In genomic region chr10:124058346-124059003, GRCh38 we compare ENCODE assay signal across 20 cellular contexts. TPM values are rescaled to one million over a fixed set of nuclear protein-coding genes. Genes with fewer than 3 reads are reported as not detected.
DNase-seq lines count a peak whose midpoint lies in the region; ATAC-seq, FAIRE-seq and TF ChIP-seq lines count a peak whose summit lies in the region.
"Had no signal": no experiment of that assay in that cellular context is flagged by ENCODE, and none has a peak within 500 bp of the region (broad histone marks: within the 10 kb centered on the region; RNA-seq: fewer than 3 reads in every experiment).

No MANE protein-coding gene starts in this region.

- H3K27me3 Mint-ChIP-seq in astrocyte (ENCODE audit: low read depth, unreplicated experiment) = peaks cover 6% of the 10 kb centered on the region

- no peaks in the 10 kb centered on the region for H3K27me3 ChIP-seq in BLaER1 treated with 17β-estradiol and CSF1 and Interleukin-3, amounts not matched to agents 10 nM and 100 nM
- H3K27me3 ChIP-seq in astrocyte (ENCODE audit: insufficient read depth, low read length) = peaks cover 3% of the 10 kb centered on the region

- H3K36me3 ChIP-seq in BLaER1 treated with 17β-estradiol and CSF1 and Interleukin-3, amounts not matched to agents 10 nM and 100 nM = peaks cover 56 to 93% (median 84%) of the 10 kb centered on the region in 11 experiments
- no peaks in the 10 kb centered on the region for H3K36me3 ChIP-seq in astrocyte (ENCODE audit: insufficient read depth, low read length)

- H3K9me3 ChIP-seq in BLaER1 treated with 17β-estradiol and CSF1 and Interleukin-3, amounts not matched to agents 10 nM and 100 nM (replicated peaks in 1 of 11) = peaks cover 0 to 20% (median 0%) of the 10 kb centered on the region in 11 experiments; a peak in 10 of 22 replicates
- H3K9me3 ChIP-seq in astrocyte (ENCODE audit: insufficient read depth, low read depth, low read length) = no peaks in the 10 kb centered on the region
- H3K9me3 ChIP-seq: A549 had no signal

- intact Hi-C loops in posterior vena cava (cut with DNase I) = no loop called here

- peak overlapping the region in 9 of 11 experiments; percentile 16 to 87 (median 60); a peak in 16 of 22 replicates for H3K4me2 ChIP-seq in BLaER1 treated with 17β-estradiol and CSF1 and Interleukin-3, amounts not matched to agents 10 nM and 100 nM
- no peak overlapping the region for H3K4me2 ChIP-seq in astrocyte (ENCODE audit: low read length)
- H3K4me2 ChIP-seq: A549 had no signal

- H3K79me2 ChIP-seq in astrocyte (ENCODE audit: insufficient read depth, low read length) = no peaks in the 10 kb centered on the region

- TF ChIP-seq CTCF in astrocyte (IDR thresholded peaks at IDR 0.05; ENCODE audit: insufficient read depth, low read depth, low read length) = no peak
- TF ChIP-seq CTCF in fibroblast of mammary gland (conservative IDR thresholded peaks at IDR 0.05; ENCODE audit: control insufficient read depth, insufficient read depth, low read depth, low read length) = no peak

- H3K4me3 Mint-ChIP-seq in astrocyte (ENCODE audit: unreplicated experiment) = no peak overlapping the region
- H3K4me3 Mint-ChIP-seq: CD14-positive monocyte had no signal

- peaks cover 82 to 100% (median 92%) of the 10 kb centered on the region in 10 experiments for H3K4me1 ChIP-seq in BLaER1 treated with 17β-estradiol and CSF1 and Interleukin-3, amounts not matched to agents 10 nM and 100 nM
- H3K4me1 ChIP-seq in astrocyte (ENCODE audit: insufficient read depth, low read length) = peaks cover 3% of the 10 kb centered on the region

- no peak for FAIRE-seq in astrocyte (lab: Jason Lieb, UNC)
- FAIRE-seq: A549 had no signal

- peak overlapping the region in 4 of 11 experiments; percentile 5 to 19 (median 13); a peak in 2 of 22 replicates for H3K9ac ChIP-seq in BLaER1 treated with 17β-estradiol and CSF1 and Interleukin-3, amounts not matched to agents 10 nM and 100 nM
- H3K9ac ChIP-seq in astrocyte (ENCODE audit: low read length) = no peak overlapping the region
- H3K9ac ChIP-seq: GM23248 had no signal

- peak overlapping the region; percentile 38 for H3K27ac Mint-ChIP-seq in astrocyte (ENCODE audit: unreplicated experiment)
- H3K27ac Mint-ChIP-seq in activated naive CD4-positive, alpha-beta T cell treated with anti-CD3 and anti-CD28 coated beads, Interleukin-2, amount 50 U/mL, for 72 hours = no peak overlapping the region

- H3K9me3 Mint-ChIP-seq in astrocyte (ENCODE audit: unreplicated experiment) = no peaks in the 10 kb centered on the region
- H3K9me3 Mint-ChIP-seq in activated naive CD4-positive, alpha-beta T cell treated with anti-CD3 and anti-CD28 coated beads, Interleukin-2, amount 50 U/mL, for 72 hours = no peaks in the 10 kb centered on the region
- H3K9me3 Mint-ChIP-seq: CD14-positive monocyte had no signal

- no peak for ATAC-seq in activated naive CD4-positive, alpha-beta T cell treated with anti-CD3 and anti-CD28 coated beads, Interleukin-2, amount 50 U/mL, for 72 hours
- ATAC-seq: A549 had no signal

- peaks cover 27 to 100% (median 87%) of the 10 kb centered on the region in 11 experiments; a peak in 19 of 22 replicates for H4K20me1 ChIP-seq in BLaER1 treated with 17β-estradiol and CSF1 and Interleukin-3, amounts not matched to agents 10 nM and 100 nM
- peaks cover 35% of the 10 kb centered on the region for H4K20me1 ChIP-seq in astrocyte (ENCODE audit: insufficient read depth, low read length)

- no peak overlapping the region for H2AFZ ChIP-seq in astrocyte (ENCODE audit: low read depth, low read length)
- H2AFZ ChIP-seq: GM23248 had no signal

- H3K4me3 ChIP-seq in BLaER1 treated with 17β-estradiol and CSF1 and Interleukin-3, amounts not matched to agents 10 nM and 100 nM = no peak overlapping the region
- H3K4me3 ChIP-seq in astrocyte (ENCODE audit: insufficient read depth, low read depth, low read length) = no peak overlapping the region
- no peak overlapping the region for H3K4me3 ChIP-seq in fibroblast of mammary gland (ENCODE audit: control insufficient read depth, low read depth, low read length)
- H3K4me3 ChIP-seq: A549, GM23248 had no signal

- DNase-seq in astrocyte (ENCODE audit: low read depth) (no peak), fibroblast of mammary gland (ENCODE audit: low read depth) (peak; percentile 35), posterior vena cava (ENCODE audit: low spot score) (peak; percentile 66), SHP77 treated with DMSO at 0.1 percent for 48 hours (lab: John Stamatoyannopoulos, UW) (no peak)
- DNase-seq in stimulated activated CD4-positive, alpha-beta T cell treated with anti-CD3 and anti-CD28 coated beads, Interleukin-4, amount 100 ng/mL, for 4 hours = no peak
- no peak for DNase-seq in activated naive CD4-positive, alpha-beta T cell treated with anti-CD3 and anti-CD28 coated beads, Interleukin-2, amount 50 U/mL, for 72 hours (ENCODE audit: low spot score in 2 of 2)
- DNase-seq: DMS79 treated with DMSO at 0.1 percent for 48 hours, GF-D8, GM23248, HCEC 1CT, KBM-7, MV-4-11, NCI-H2107, NCI-H2227 treated with DMSO at 0.1 percent for 48 hours, NCI-H524, NCI-H82 had no signal

- H3K4me1 Mint-ChIP-seq in astrocyte (ENCODE audit: low read depth, unreplicated experiment) = peaks cover 4% of the 10 kb centered on the region

- peak overlapping the region in 7 of 11 experiments; percentile 4 to 59 (median 22); a peak in 6 of 22 replicates for H3K27ac ChIP-seq in BLaER1 treated with 17β-estradiol and CSF1 and Interleukin-3, amounts not matched to agents 10 nM and 100 nM
- H3K27ac ChIP-seq in astrocyte (ENCODE audit: low read depth, low read length) = no peak overlapping the region
- H3K27ac ChIP-seq: A549, GM23248 had no signal

- peaks cover 11% of the 10 kb centered on the region for H3K36me3 Mint-ChIP-seq in astrocyte (ENCODE audit: low read depth, unreplicated experiment)
- no peaks in the 10 kb centered on the region for H3K36me3 Mint-ChIP-seq in activated naive CD4-positive, alpha-beta T cell treated with anti-CD3 and anti-CD28 coated beads, Interleukin-2, amount 50 U/mL, for 72 hours

RNA-seq across cellular contexts. Expression of gene CHST15, which starts 34.9 kb away (rescaled TPM):
- total RNA-seq in astrocyte = 20.6 and 21.2 TPM in 2 replicates
- total RNA-seq in posterior vena cava = 10 to 100 TPM; 25.8 to 30.1 TPM
- 1 to 10 TPM in 1 of 2 donors, under 1 TPM in 1; 0.80 to 7.8 TPM for total RNA-seq in activated naive CD4-positive, alpha-beta T cell treated with anti-CD3 and anti-CD28 coated beads, Interleukin-2, amount 50 U/mL, for 72 hours
- total RNA-seq: SK-MEL-5 had no signal

Comparison
In these comparisons a context has a peak if more than half of its experiments do, and no peak if none do; other contexts are left out.
1. DNase-seq: peak in fibroblast of mammary gland (single experiment) and posterior vena cava (single experiment); none in astrocyte (single experiment), stimulated activated CD4-positive, alpha-beta T cell treated with anti-CD3 and anti-CD28 coated beads, Interleukin-4, amount 100 ng/mL, for 4 hours (0 of 2), activated naive CD4-positive, alpha-beta T cell treated with anti-CD3 and anti-CD28 coated beads, Interleukin-2, amount 50 U/mL, for 72 hours (0 of 2) and SHP77 treated with DMSO at 0.1 percent for 48 hours (single experiment).